ENCODE assay signal across 18 cellular contexts in the genomic region with DNA sequence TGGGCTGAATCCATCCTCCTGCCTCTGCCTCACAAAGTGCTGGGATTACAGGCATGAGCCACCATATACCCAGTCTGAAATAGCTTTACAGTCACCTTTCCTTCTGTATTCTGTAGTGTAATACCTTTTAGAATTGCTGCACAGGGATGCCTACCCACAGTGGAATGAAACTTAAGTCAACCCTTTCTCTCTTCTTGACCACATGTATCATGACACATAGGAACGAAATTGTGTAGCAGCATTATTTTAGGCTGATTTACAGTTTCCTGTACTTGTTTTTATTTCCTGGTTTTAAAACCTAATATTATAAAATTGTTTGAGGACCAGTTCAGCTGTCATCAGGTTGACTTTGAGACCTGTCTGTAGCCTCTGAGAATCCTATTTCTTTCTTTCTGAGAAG.
DNase-seq lines count a peak whose midpoint lies in the region; ATAC-seq and TF ChIP-seq lines count a peak whose summit lies in the region.
"Had no signal": no experiment of that assay in that cellular context is flagged by ENCODE, and none has a peak within 500 bp of the region (broad histone marks: within the 10 kb centered on the region; RNA-seq: fewer than 3 reads in every experiment).

No MANE protein-coding gene starts in this region.

- peaks cover 12% of the 10 kb centered on the region for H3K4me1 Mint-ChIP-seq in activated naive CD8-positive, alpha-beta T cell treated with anti-CD3 and anti-CD28 coated beads for 36 hours
- peaks cover 5% of the 10 kb centered on the region for H3K4me1 Mint-ChIP-seq in activated naive CD8-positive, alpha-beta T cell treated with anti-CD3 and anti-CD28 coated beads, Interleukin-2, amount 50 U/mL, for 24 hours
- peaks cover 10% of the 10 kb centered on the region for H3K4me1 Mint-ChIP-seq in T-helper 17 cell

- no peak overlapping the region for H3K9ac ChIP-seq in smooth muscle cell (ENCODE audit: low read depth)

- H4K20me1 ChIP-seq in smooth muscle cell (ENCODE audit: low read depth), result peaks cover 98% of the 10 kb centered on the region

- no peaks in the 10 kb centered on the region for H3K27me3 Mint-ChIP-seq in activated naive CD8-positive, alpha-beta T cell treated with anti-CD3 and anti-CD28 coated beads for 36 hours
- no peaks in the 10 kb centered on the region for H3K27me3 Mint-ChIP-seq in activated naive CD8-positive, alpha-beta T cell treated with anti-CD3 and anti-CD28 coated beads, Interleukin-2, amount 50 U/mL, for 24 hours
- H3K27me3 Mint-ChIP-seq in T-helper 17 cell, result no peaks in the 10 kb centered on the region
- H3K27me3 Mint-ChIP-seq: IgD-negative memory B cell had no signal

- H3K9me3 ChIP-seq in T-helper 17 cell (ENCODE audit: control insufficient read depth, low read length, poor library complexity, severe bottlenecking) (no peaks in the 10 kb centered on the region), smooth muscle cell (replicated peaks; ENCODE audit: low read depth) (no peaks in the 10 kb centered on the region), lower lobe of right lung (no peaks in the 10 kb centered on the region)
- H3K9me3 ChIP-seq: heart right ventricle, uterus had no signal

- H3K4me3 Mint-ChIP-seq in activated naive CD8-positive, alpha-beta T cell treated with anti-CD3 and anti-CD28 coated beads for 36 hours, result no peak overlapping the region
- H3K4me3 Mint-ChIP-seq in activated naive CD8-positive, alpha-beta T cell treated with anti-CD3 and anti-CD28 coated beads, Interleukin-2, amount 50 U/mL, for 24 hours, result no peak overlapping the region
- H3K4me3 Mint-ChIP-seq in T-helper 17 cell, result no peak overlapping the region
- H3K4me3 Mint-ChIP-seq: IgD-negative memory B cell, mesothelial cell of epicardium had no signal

- no peak overlapping the region for H3K4me2 ChIP-seq in smooth muscle cell
- H3K4me2 ChIP-seq: PC-9 had no signal

- intact Hi-C loops in lower lobe of right lung (cut with DNase I), result no loop called here

- no peak for ATAC-seq in activated naive CD8-positive, alpha-beta T cell treated with anti-CD3 and anti-CD28 coated beads, Interleukin-2, amount 50 U/mL, for 24 hours
- ATAC-seq in T-helper 17 cell (no peak), lower lobe of right lung (no peak), GM18502 (IDR thresholded peaks at IDR 0.05; ENCODE audit: poor library complexity, unreplicated experiment) (no peak)
- ATAC-seq: heart right ventricle had no signal

- DNase-seq in activated naive CD8-positive, alpha-beta T cell treated with anti-CD3 and anti-CD28 coated beads for 36 hours, result no peak
- no peak for DNase-seq in activated naive CD8-positive, alpha-beta T cell treated with anti-CD3 and anti-CD28 coated beads, Interleukin-2, amount 50 U/mL, for 24 hours
- DNase-seq in T-helper 17 cell, result no peak
- peak; percentile 33 for DNase-seq in epithelial cell of esophagus (ENCODE audit: low read depth)
- no peak for DNase-seq in smooth muscle cell (lab: John Stamatoyannopoulos, UW; ENCODE audit: unreplicated experiment)
- DNase-seq in lower lobe of right lung, result no peak
- no peak for DNase-seq in caudate nucleus (lab: John Stamatoyannopoulos, UW)
- DNase-seq: activated T-cell treated with anti-CD3 and anti-CD28 coated beads, Interleukin-2, amount 50 U/mL, for 48 hours; heart right ventricle; NCI-H1048; NCI-H2107; NCI-H69; PC-9; uterus had no signal

- no peak overlapping the region for H2AFZ ChIP-seq in smooth muscle cell (ENCODE audit: low read depth)
- H2AFZ ChIP-seq: PC-9 had no signal

- peaks cover 27% of the 10 kb centered on the region for H3K36me3 Mint-ChIP-seq in activated naive CD8-positive, alpha-beta T cell treated with anti-CD3 and anti-CD28 coated beads for 36 hours
- H3K36me3 Mint-ChIP-seq in activated naive CD8-positive, alpha-beta T cell treated with anti-CD3 and anti-CD28 coated beads, Interleukin-2, amount 50 U/mL, for 24 hours (ENCODE audit: low read depth), result peaks cover 32% of the 10 kb centered on the region
- no peaks in the 10 kb centered on the region for H3K36me3 Mint-ChIP-seq in T-helper 17 cell (ENCODE audit: low read depth)

- 67% methylated on average over 1 of the region's 1 CpG for WGBS in smooth muscle cell (ENCODE audit: low lambda C conversion rate)

- H3K36me3 ChIP-seq in smooth muscle cell (ENCODE audit: low read depth) (no peaks in the 10 kb centered on the region), lower lobe of right lung (peaks cover 40% of the 10 kb centered on the region)
- H3K36me3 ChIP-seq: uterus had no signal

- no peaks in the 10 kb centered on the region for H3K9me3 Mint-ChIP-seq in activated naive CD8-positive, alpha-beta T cell treated with anti-CD3 and anti-CD28 coated beads for 36 hours
- H3K9me3 Mint-ChIP-seq in activated naive CD8-positive, alpha-beta T cell treated with anti-CD3 and anti-CD28 coated beads, Interleukin-2, amount 50 U/mL, for 24 hours, result no peaks in the 10 kb centered on the region
- H3K9me3 Mint-ChIP-seq: IgD-negative memory B cell, mesothelial cell of epicardium had no signal

- peaks cover 28% of the 10 kb centered on the region for H3K79me2 ChIP-seq in smooth muscle cell (ENCODE audit: low read depth)

- H3K27ac ChIP-seq in smooth muscle cell (ENCODE audit: low read depth) (peak overlapping the region; percentile 55), lower lobe of right lung (no peak overlapping the region), caudate nucleus (ENCODE audit: low read depth, low read length) (no peak overlapping the region)
- H3K27ac ChIP-seq: heart right ventricle, PC-9, SK-N-MC, uterus had no signal

- no peaks in the 10 kb centered on the region for H3F3A ChIP-seq in smooth muscle cell (ENCODE audit: low read depth)

- H3K4me3 ChIP-seq in epithelial cell of esophagus (ENCODE audit: low read length) (no peak overlapping the region), smooth muscle cell (no peak overlapping the region), lower lobe of right lung (no peak overlapping the region)
- H3K4me3 ChIP-seq: heart right ventricle, PC-9, SK-N-MC, uterus had no signal

- H3K27me3 ChIP-seq in smooth muscle cell (ENCODE audit: low read depth) (no peaks in the 10 kb centered on the region), lower lobe of right lung (ENCODE audit: low read depth) (no peaks in the 10 kb centered on the region)
- H3K27me3 ChIP-seq: heart right ventricle, uterus had no signal

- no peaks in the 10 kb centered on the region for H3K4me1 ChIP-seq in smooth muscle cell (ENCODE audit: low read depth)
- H3K4me1 ChIP-seq in lower lobe of right lung, result peaks cover 8% of the 10 kb centered on the region
- H3K4me1 ChIP-seq: uterus had no signal

- peak overlapping the region; percentile 57 for H3K27ac Mint-ChIP-seq in activated naive CD8-positive, alpha-beta T cell treated with anti-CD3 and anti-CD28 coated beads for 36 hours
- H3K27ac Mint-ChIP-seq in activated naive CD8-positive, alpha-beta T cell treated with anti-CD3 and anti-CD28 coated beads, Interleukin-2, amount 50 U/mL, for 24 hours, result no peak overlapping the region
- H3K27ac Mint-ChIP-seq in T-helper 17 cell, result peak overlapping the region; percentile 9
- H3K27ac Mint-ChIP-seq: IgD-negative memory B cell, mesothelial cell of epicardium had no signal

- TF ChIP-seq CTCF in epithelial cell of esophagus (IDR thresholded peaks at IDR 0.05; ENCODE audit: insufficient read depth, low read depth, low read length, missing control alignments), result no peak
- TF ChIP-seq CTCF in smooth muscle cell (IDR thresholded peaks at IDR 0.05; ENCODE audit: borderline replicate concordance, insufficient read depth, poor library complexity, severe bottlenecking), result no peak
- no peak for TF ChIP-seq CTCF in lower lobe of right lung (IDR thresholded peaks at IDR 0.05)
